27 cellular contexts compared by ENCODE assay signal in genomic region chr3:98780343-98780742, GRCh38. TPM values are rescaled to one million over a fixed set of nuclear protein-coding genes. Genes with fewer than 3 reads are reported as not detected.
A peak's percentile ranks its signal among the peaks of the same experiment; 100 is the strongest.
DNase-seq lines count a peak whose midpoint lies in the region; ATAC-seq, FAIRE-seq and TF ChIP-seq lines count a peak whose summit lies in the region.
"Had no signal": no experiment of that assay in that cellular context is flagged by ENCODE, and none has a peak within 500 bp of the region (broad histone marks: within the 10 kb centered on the region; RNA-seq: fewer than 3 reads in every experiment).

No MANE protein-coding gene starts in this region.

- no peak overlapping the region for H2BK15ac ChIP-seq in H9 (ENCODE audit: low read depth, low read length)

- H3K23ac ChIP-seq in H9 (ENCODE audit: insufficient read length, low read depth, low read length): no peak overlapping the region

- H3K9me3 Mint-ChIP-seq in H9 (no peaks in the 10 kb centered on the region), Calu3 (ENCODE audit: low read depth, unreplicated experiment) (no peaks in the 10 kb centered on the region)
- H3K9me3 Mint-ChIP-seq in activated naive CD4-positive, alpha-beta T cell treated with anti-CD3 and anti-CD28 coated beads, Interleukin-2, amount 50 U/mL, for 72 hours: no peaks in the 10 kb centered on the region
- H3K9me3 Mint-ChIP-seq: brain, neural progenitor cell had no signal

- no peaks in the 10 kb centered on the region for H3K79me2 ChIP-seq in H9 (ENCODE audit: insufficient read depth, low read length)

- no peak overlapping the region for H3K18ac ChIP-seq in H9 (ENCODE audit: insufficient read length, low read depth, low read length)

- H3K27ac Mint-ChIP-seq in H9 (no peak overlapping the region), Calu3 (ENCODE audit: unreplicated experiment) (no peak overlapping the region)
- peak overlapping the region in 1 of 2 donors; percentile 32 for H3K27ac Mint-ChIP-seq in activated naive CD4-positive, alpha-beta T cell treated with anti-CD3 and anti-CD28 coated beads, Interleukin-2, amount 50 U/mL, for 72 hours
- H3K27ac Mint-ChIP-seq: neural progenitor cell had no signal

- no peak overlapping the region for H4K5ac ChIP-seq in H9 (ENCODE audit: insufficient read length, low read depth, low read length)

- H3K4ac ChIP-seq in H9 (ENCODE audit: low read depth, low read length): no peak overlapping the region

- H3K36me3 Mint-ChIP-seq in H9 (ENCODE audit: insufficient read depth in 1 of 3, low read depth in 3 of 3): no peaks in the 10 kb centered on the region; a peak in 2 of 7 replicates
- H3K36me3 Mint-ChIP-seq in activated naive CD4-positive, alpha-beta T cell treated with anti-CD3 and anti-CD28 coated beads, Interleukin-2, amount 50 U/mL, for 72 hours: no peaks in the 10 kb centered on the region
- no peaks in the 10 kb centered on the region for H3K36me3 Mint-ChIP-seq in Calu3 (ENCODE audit: insufficient read depth, unreplicated experiment)

- no peak overlapping the region for H3T11ph ChIP-seq in H9 (ENCODE audit: low read length)

- no peak overlapping the region for H2AK5ac ChIP-seq in H9 (ENCODE audit: insufficient read length, low read length)

- no peaks in the 10 kb centered on the region for H4K20me1 ChIP-seq in H9 (ENCODE audit: control insufficient read depth, insufficient read depth, insufficient read length)
- H4K20me1 ChIP-seq: BLaER1 had no signal

- no peak overlapping the region for H4K91ac ChIP-seq in H9 (ENCODE audit: insufficient read length, low read depth, low read length)

- no peaks in the 10 kb centered on the region for H3K79me1 ChIP-seq in H9 (ENCODE audit: insufficient read depth, low read depth, low read length, poor library complexity, severe bottlenecking)

- no peak for DNase-seq in heart right ventricle
- no peak for DNase-seq in right cardiac atrium
- DNase-seq in coronary artery (ENCODE audit: low spot score): no peak
- peak; percentile 33 to 43 for DNase-seq in lung microvascular endothelial cell (ENCODE audit: low read depth in 2 of 2)
- DNase-seq in urothelium cell line (ENCODE audit: low spot score): peak; percentile 30
- no peak for DNase-seq in H9
- no peak for DNase-seq in activated naive CD4-positive, alpha-beta T cell treated with anti-CD3 and anti-CD28 coated beads, Interleukin-2, amount 50 U/mL, for 72 hours (ENCODE audit: low spot score in 2 of 2)
- DNase-seq in Calu3: no peak
- DNase-seq: activated CD4-positive, CD25-positive, alpha-beta regulatory T cell treated with anti-CD3 and anti-CD28 coated beads, Interleukin-2, amount 50 U/mL, for 72 hours; activated CD8-positive, alpha-beta memory T cell treated with anti-CD3 and anti-CD28 coated beads for 24 hours; activated naive CD4-positive, alpha-beta T cell treated with anti-CD3 and anti-CD28 coated beads, Interleukin-2, amount 50 U/mL, for 16 hours; activated T-cell treated with anti-CD3 and anti-CD28 coated beads, Interleukin-2, amount 50 U/mL, for 48 hours; mucosa of descending colon; NCI-H1105; NCI-H510A treated with DMSO at 0.1 percent for 48 hours; small intestine; stimulated activated CD4-positive, alpha-beta T cell treated with anti-CD3 and anti-CD28 coated beads, Interleukin-4, amount 100 ng/mL, for 24 hours; stomach; T1000 had no signal

- CTCF ChIA-PET in Calu3 (lab: Charles Lee): interaction anchor here (1.4 kb wide), 1 partner anchor 178 kb away, joined by 3 read pairs; no protein-coding TSS in a partner anchor

- H3K4me1 ChIP-seq in heart right ventricle (peaks cover 21 to 76% (median 59%) of the 10 kb centered on the region in 9 donors), right cardiac atrium (ENCODE audit: control insufficient read depth, insufficient read depth, low read length) (peaks cover 12% of the 10 kb centered on the region), H9 (ENCODE audit: insufficient read depth, low read length) (no peaks in the 10 kb centered on the region; the same call in 1 of the 2 replicates)
- H3K4me1 ChIP-seq: BLaER1, prostate gland had no signal

- no peak overlapping the region for H4K8ac ChIP-seq in H9 (replicated peaks; ENCODE audit: insufficient read length, low read depth, low read length)

- ATAC-seq in heart right ventricle: no peak
- no peak for ATAC-seq in right cardiac atrium
- no peak for ATAC-seq in activated naive CD4-positive, alpha-beta T cell treated with anti-CD3 and anti-CD28 coated beads, Interleukin-2, amount 50 U/mL, for 72 hours
- ATAC-seq: mucosa of descending colon had no signal

- no peak overlapping the region for H2BK120ac ChIP-seq in H9 (ENCODE audit: low read depth, low read length, poor library complexity, severe bottlenecking)

- no peak overlapping the region for H3K9ac ChIP-seq in H9 (ENCODE audit: extremely low read depth, insufficient read length, low read length)
- H3K9ac ChIP-seq: BLaER1, neural progenitor cell had no signal

- no peak overlapping the region for H2BK12ac ChIP-seq in H9 (ENCODE audit: insufficient read length, low read depth, low read length)

- intact Hi-C loops in heart right ventricle (cut with DNase I) (loop anchor here in 1 of 10 donors (5.0 kb wide), 1 partner anchor 48 kb away; no protein-coding TSS in a partner anchor), right cardiac atrium (cut with DNase I) (loop anchor here in 3 of 4 donors (10.0 kb wide), 1 partner anchor 46 kb away; no protein-coding TSS in a partner anchor), Calu3 (cut with micrococcal nuclease; ENCODE audit: unreplicated experiment) (no loop called here)

- H3K4me1 Mint-ChIP-seq in H9: no peaks in the 10 kb centered on the region
- H3K4me1 Mint-ChIP-seq in Calu3 (ENCODE audit: low read depth, unreplicated experiment): peaks cover 40% of the 10 kb centered on the region

- TF ChIP-seq CTCF in heart right ventricle (IDR thresholded peaks at IDR 0.05) (no peak), coronary artery (IDR thresholded peaks at IDR 0.05) (no peak), H9 (conservative IDR thresholded peaks at IDR 0.05) (no peak), Calu3 (IDR thresholded peaks at IDR 0.05; ENCODE audit: unreplicated experiment) (no peak)

- H3K56ac ChIP-seq in H9 (ENCODE audit: insufficient read length, low read depth, low read length): no peak overlapping the region

- H3K27ac ChIP-seq in heart right ventricle (peak overlapping the region in 6 of 10 donors; percentile 21 to 73 (median 46)), right cardiac atrium (ENCODE audit: low read length) (no peak overlapping the region), coronary artery (peak overlapping the region; percentile 24 to 66), H9 (ENCODE audit: insufficient read length, low read depth, low read length) (no peak overlapping the region)
- H3K27ac ChIP-seq: BLaER1, neural progenitor cell, prostate gland, RWPE1 had no signal

- H3K14ac ChIP-seq in H9 (ENCODE audit: insufficient read depth, low read length): no peak overlapping the region

- H2AFZ ChIP-seq in H9 (ENCODE audit: low read length): no peak overlapping the region
- H2AFZ ChIP-seq: neural progenitor cell had no signal

- H3K9me3 ChIP-seq in heart right ventricle (no peaks in the 10 kb centered on the region), right cardiac atrium (ENCODE audit: control insufficient read depth, low read length) (no peaks in the 10 kb centered on the region), H9 (ENCODE audit: control insufficient read depth, low read depth, low read length) (no peaks in the 10 kb centered on the region)
- H3K9me3 ChIP-seq: BLaER1, mucosa of descending colon, prostate gland, stomach, vagina had no signal

- no peak for FAIRE-seq in urothelium cell line (lab: Jason Lieb, UNC)
- FAIRE-seq: A204.1, GM18507, small intestine had no signal

- BruUV-seq in Calu3 (replicated peaks; lab: Mats Ljungman, UMichigan): no TSS peak

- H3K27me3 ChIP-seq in heart right ventricle: no peaks in the 10 kb centered on the region
- H3K27me3 ChIP-seq in right cardiac atrium (ENCODE audit: control insufficient read depth, insufficient read depth): no peaks in the 10 kb centered on the region
- H3K27me3 ChIP-seq in H9 (ENCODE audit: insufficient read depth, low read length): no peaks in the 10 kb centered on the region
- H3K27me3 ChIP-seq: BLaER1, neural progenitor cell, stomach, vagina had no signal

- H3K4me3 Mint-ChIP-seq in H9: no peak overlapping the region
- no peak overlapping the region for H3K4me3 Mint-ChIP-seq in Calu3 (ENCODE audit: low read depth, unreplicated experiment)
- H3K4me3 Mint-ChIP-seq: brain, neural progenitor cell had no signal

- H3K27me3 Mint-ChIP-seq in H9 (ENCODE audit: low read depth) (no peaks in the 10 kb centered on the region), Calu3 (ENCODE audit: unreplicated experiment) (no peaks in the 10 kb centered on the region)
- H3K27me3 Mint-ChIP-seq: brain had no signal

- peaks cover 0 to 64% (median 4%) of the 10 kb centered on the region in 9 donors for H3K36me3 ChIP-seq in heart right ventricle
- H3K36me3 ChIP-seq: BLaER1, neural progenitor cell, prostate gland, vagina had no signal

- H3K4me2 ChIP-seq in H9 (ENCODE audit: insufficient read depth, insufficient read length, low read length): no peak overlapping the region
- H3K4me2 ChIP-seq: BLaER1, neural progenitor cell had no signal

- H3K4me3 ChIP-seq in heart right ventricle (no peak overlapping the region), right cardiac atrium (ENCODE audit: low read length) (no peak overlapping the region), coronary artery (no peak overlapping the region)
- H3K4me3 ChIP-seq: BLaER1, mucosa of descending colon, neural progenitor cell, prostate gland, stomach, vagina had no signal

- no peak overlapping the region for H2BK20ac ChIP-seq in H9 (ENCODE audit: low read depth, low read length, poor library complexity, severe bottlenecking)

- H3K23me2 ChIP-seq in H9 (ENCODE audit: insufficient read length, low read depth, low read length, poor library complexity, severe bottlenecking): no peaks in the 10 kb centered on the region

- no peak overlapping the region for H2BK5ac ChIP-seq in H9 (ENCODE audit: insufficient read length, low read length)

- 74 to 77% methylated on average over 2 of the region's 2 CpGs for WGBS in heart right ventricle, 2 donors
- WGBS in right cardiac atrium: 77% methylated on average over 2 of the region's 2 CpGs
- no CpG with 5 or more reads among the region's 2 CpGs for WGBS in H9 (ENCODE audit: extremely low coverage, insufficient read length, low lambda C conversion rate)

RNA-seq across cellular contexts. Expression of gene ST3GAL6, which starts 17.2 kb away (rescaled TPM):
- total RNA-seq in heart right ventricle (10 to 100 TPM; 27.3 to 92.9 (median 62.6) TPM), right cardiac atrium (10 to 100 TPM; 27.6 to 29.3 (median 29.1) TPM), lung microvascular endothelial cell (24.8 and 30.8 TPM in 2 replicates), H9 (2021) (4.7 and 6.4 TPM in 2 replicates), Calu3 (2022) (1.7 and 3.2 TPM in 2 replicates)
- polyA plus RNA-seq in heart right ventricle (10 to 100 TPM; 44.6 to 50.8 TPM), right cardiac atrium (22.8 TPM)
- under 1 TPM; 0.64 to 0.88 TPM for total RNA-seq in activated naive CD4-positive, alpha-beta T cell treated with anti-CD3 and anti-CD28 coated beads, Interleukin-2, amount 50 U/mL, for 72 hours

Comparison
In these comparisons a context has a peak if more than half of its experiments do, and no peak if none do; other contexts are left out.
1. H3K27ac ChIP-seq: peak in heart right ventricle (6 of 10) and coronary artery (2 of 2); none in right cardiac atrium (single experiment) and H9 (single experiment).
2. DNase-seq: peak in lung microvascular endothelial cell (2 of 2) and urothelium cell line (single experiment); none in heart right ventricle (0 of 2), right cardiac atrium (0 of 3), coronary artery (single experiment), H9 (single experiment), activated naive CD4-positive, alpha-beta T cell treated with anti-CD3 and anti-CD28 coated beads, Interleukin-2, amount 50 U/mL, for 72 hours (0 of 2) and Calu3 (single experiment).